13 cellular contexts compared by ENCODE assay signal in genomic region chr3:111668321-111668720, GRCh38. TPM values are rescaled to one million over a fixed set of nuclear protein-coding genes. Genes with fewer than 3 reads are reported as not detected.
DNase-seq lines count a peak whose midpoint lies in the region; ATAC-seq and TF ChIP-seq lines count a peak whose summit lies in the region.
"Had no signal": no experiment of that assay in that cellular context is flagged by ENCODE, and none has a peak within 500 bp of the region (broad histone marks: within the 10 kb centered on the region; RNA-seq: fewer than 3 reads in every experiment).

No MANE protein-coding gene starts in this region.

- peak overlapping the region in 1 of 8 donors; percentile 74 for H3K4me3 Mint-ChIP-seq in CD4-positive, alpha-beta memory T cell
- H3K4me3 Mint-ChIP-seq in effector memory CD8-positive, alpha-beta T cell: peak overlapping the region in 1 of 2 donors; percentile 51

- H3K36me3 ChIP-seq in ACC112 (ENCODE audit: insufficient read depth, low read length): no peaks in the 10 kb centered on the region
- H3K36me3 ChIP-seq in CD4-positive, alpha-beta memory T cell (ENCODE audit: insufficient read depth, low read length): no peaks in the 10 kb centered on the region
- H3K36me3 ChIP-seq in SU-DHL-6 (ENCODE audit: low read length): no peaks in the 10 kb centered on the region
- H3K36me3 ChIP-seq: gastroesophageal sphincter, left lung, SJSA1, tibial artery had no signal

- no peaks in the 10 kb centered on the region for H3K79me2 ChIP-seq in ACC112 (ENCODE audit: control insufficient read depth, insufficient read depth, low read length, unreplicated experiment)
- no peaks in the 10 kb centered on the region for H3K79me2 ChIP-seq in SU-DHL-6 (ENCODE audit: insufficient read depth, low read length)

- H3K27ac ChIP-seq in ACC112 (ENCODE audit: low read depth, low read length): peak overlapping the region; percentile 23; the same call in 1 of the 2 replicates
- H3K27ac ChIP-seq in CD4-positive, alpha-beta memory T cell (ENCODE audit: low read depth, low read length): peak overlapping the region; percentile 18
- no peak overlapping the region for H3K27ac ChIP-seq in SU-DHL-6 (ENCODE audit: low read depth, low read length)
- H3K27ac ChIP-seq: gastroesophageal sphincter, SJSA1, tibial artery had no signal

- CTCF ChIA-PET in CD4-positive, alpha-beta memory T cell (lab: Charles Lee; ENCODE audit: partially characterized antibody): interaction anchor here (0.9 to 5.2 kb wide), 18 partner anchors 9 to 346 kb away, joined by 3 to 43 read pairs (median 6); partner anchors contain the start of genes ABHD10 and PHLDB2

- H3K9me2 ChIP-seq in SU-DHL-6 (replicated peaks; ENCODE audit: insufficient read depth, low read length): no peaks in the 10 kb centered on the region

- H3K4me3 ChIP-seq in ACC112 (ENCODE audit: low read depth, low read length) (no peak overlapping the region), SU-DHL-6 (ENCODE audit: insufficient read depth, low read length, poor library complexity, severe bottlenecking) (no peak overlapping the region)
- no peak overlapping the region for H3K4me3 ChIP-seq in CD4-positive, alpha-beta memory T cell (ENCODE audit: low read length in 2 of 2)
- H3K4me3 ChIP-seq: gastroesophageal sphincter, left lung, SJSA1, smooth muscle cell, tibial artery had no signal

- H3K4me2 ChIP-seq in SU-DHL-6 (ENCODE audit: low read depth, low read length, poor library complexity, severe bottlenecking): peak overlapping the region; percentile 38

- no peak for DNase-seq in CD4-positive, alpha-beta memory T cell
- DNase-seq in effector memory CD8-positive, alpha-beta T cell: no peak
- DNase-seq in GM13976 (ENCODE audit: low spot score) (no peak), H4 (ENCODE audit: low spot score) (no peak), NCI-H69 (lab: John Stamatoyannopoulos, UW) (no peak), mucosa of gallbladder (ENCODE audit: low spot score) (no peak)

- peaks cover 0 to 9% (median 3%) of the 10 kb centered on the region in 8 donors for H3K9me3 Mint-ChIP-seq in CD4-positive, alpha-beta memory T cell
- no peaks in the 10 kb centered on the region for H3K9me3 Mint-ChIP-seq in effector memory CD8-positive, alpha-beta T cell

- H3K36me3 Mint-ChIP-seq in CD4-positive, alpha-beta memory T cell: peaks cover 20 to 22% of the 10 kb centered on the region in 2 donors
- H3K36me3 Mint-ChIP-seq in effector memory CD8-positive, alpha-beta T cell (ENCODE audit: insufficient read depth): peaks cover 6% of the 10 kb centered on the region

- TF ChIP-seq CTCF in SU-DHL-6 (IDR thresholded peaks at IDR 0.05; ENCODE audit: insufficient read depth, low read length, poor library complexity, severe bottlenecking): no peak
- TF ChIP-seq CTCF in GM13976 (IDR thresholded peaks at IDR 0.05; ENCODE audit: borderline replicate concordance, control extremely low read depth, extremely low read depth, insufficient read depth, missing control alignments): no peak

- in situ Hi-C loops in GM13976 (cut with MboI; ENCODE audit: low sequenced_read_pairs, unreplicated experiment): no loop called here

- ATAC-seq in effector memory CD8-positive, alpha-beta T cell (replicated peaks): no peak

- H3K27me3 Mint-ChIP-seq in CD4-positive, alpha-beta memory T cell: no peaks in the 10 kb centered on the region
- H3K27me3 Mint-ChIP-seq in effector memory CD8-positive, alpha-beta T cell: no peaks in the 10 kb centered on the region

- intact Hi-C loops in CD4-positive, alpha-beta memory T cell (cut with micrococcal nuclease): loop anchor here (1.0 kb wide), 2 partner anchors 8 to 58 kb away; no protein-coding TSS in a partner anchor

- no peak overlapping the region for H2AFZ ChIP-seq in ACC112 (ENCODE audit: low read length, unreplicated experiment)
- no peak overlapping the region for H2AFZ ChIP-seq in SU-DHL-6 (ENCODE audit: low read depth, low read length, severe bottlenecking)

- H3K27me3 ChIP-seq in ACC112 (ENCODE audit: insufficient read depth, low read length) (no peaks in the 10 kb centered on the region), SU-DHL-6 (ENCODE audit: low read length) (no peaks in the 10 kb centered on the region)
- H3K27me3 ChIP-seq in CD4-positive, alpha-beta memory T cell (ENCODE audit: insufficient read depth, low read length): no peaks in the 10 kb centered on the region
- H3K27me3 ChIP-seq: gastroesophageal sphincter, left lung, SJSA1, tibial artery had no signal

- POLR2A ChIA-PET in CD4-positive, alpha-beta memory T cell (lab: Charles Lee; ENCODE audit: partially characterized antibody): interaction anchor here (0.9 to 4.0 kb wide), 11 partner anchors 20 to 1322 kb away, joined by 3 to 24 read pairs (median 8); partner anchors contain the start of gene ABHD10

- H3K9me3 ChIP-seq in CD4-positive, alpha-beta memory T cell (ENCODE audit: control insufficient read depth in 1 of 2, low read length in 2 of 2): no peaks in the 10 kb centered on the region
- H3K9me3 ChIP-seq in SU-DHL-6 (ENCODE audit: insufficient read depth, low read length): no peaks in the 10 kb centered on the region
- H3K9me3 ChIP-seq: gastroesophageal sphincter, left lung, tibial artery had no signal

- no peak overlapping the region for H3K9ac ChIP-seq in SU-DHL-6 (ENCODE audit: low read length)

- peak overlapping the region in 6 of 7 donors; percentile 81 to 94 (median 90) for H3K27ac Mint-ChIP-seq in CD4-positive, alpha-beta memory T cell
- peak overlapping the region; percentile 80 to 89 for H3K27ac Mint-ChIP-seq in effector memory CD8-positive, alpha-beta T cell

- peaks cover 44% of the 10 kb centered on the region for H3K4me1 ChIP-seq in ACC112 (ENCODE audit: control insufficient read depth, insufficient read depth, low read length, unreplicated experiment)
- H3K4me1 ChIP-seq in CD4-positive, alpha-beta memory T cell (ENCODE audit: insufficient read depth, low read length): peaks cover 62% of the 10 kb centered on the region
- H3K4me1 ChIP-seq: gastroesophageal sphincter, tibial artery had no signal

- H3K4me1 Mint-ChIP-seq in CD4-positive, alpha-beta memory T cell: peaks cover 45 to 77% (median 61%) of the 10 kb centered on the region in 4 donors
- H3K4me1 Mint-ChIP-seq in effector memory CD8-positive, alpha-beta T cell (ENCODE audit: low read depth in 2 of 2): peaks cover 34 to 53% of the 10 kb centered on the region in 2 donors

- no peaks in the 10 kb centered on the region for H4K20me1 ChIP-seq in SU-DHL-6 (ENCODE audit: low read depth, low read length)

- H3F3A ChIP-seq in SU-DHL-6 (ENCODE audit: insufficient read depth): no peaks in the 10 kb centered on the region

RNA-seq across cellular contexts. Expression of gene PLCXD2, which starts 6.2 kb away (rescaled TPM):
- total RNA-seq in CD4-positive, alpha-beta memory T cell: 1 to 10 TPM; 6.3 to 7.7 TPM
- 1 to 10 TPM in 1 of 2 donors, under 1 TPM in 1; 0.77 to 1.4 TPM for polyA plus RNA-seq in CD4-positive, alpha-beta memory T cell
- total RNA-seq in H4 (2014; rRNA removed; shearing (Covaris generic)): 0.46 and 2.0 TPM in 2 replicates
- 7.2 TPM for total RNA-seq in mucosa of gallbladder
